ENCODE assay signal across 23 cellular contexts in the genomic region with DNA sequence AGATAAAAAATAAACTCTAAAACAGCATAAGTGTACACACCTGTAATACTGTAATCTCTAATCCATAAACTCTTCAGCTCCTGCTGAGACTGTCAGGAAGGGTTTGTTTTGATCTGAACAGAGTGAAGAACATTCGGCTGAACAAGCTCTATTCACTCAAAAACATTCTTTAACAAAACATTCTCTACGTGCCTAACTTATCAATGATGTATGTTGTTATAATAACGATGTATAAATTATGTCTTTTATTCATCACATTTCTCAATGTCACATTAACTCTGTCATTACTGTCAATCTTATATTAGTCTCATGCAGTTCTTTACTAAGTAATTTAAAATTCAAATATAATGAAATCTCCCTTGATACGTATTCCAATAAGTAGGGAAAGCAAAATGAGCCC.
A peak's percentile ranks its signal among the peaks of the same experiment; 100 is the strongest.
DNase-seq lines count a peak whose midpoint lies in the region; FAIRE-seq and TF ChIP-seq lines count a peak whose summit lies in the region.
"Had no signal": no experiment of that assay in that cellular context is flagged by ENCODE, and none has a peak within 500 bp of the region (broad histone marks: within the 10 kb centered on the region; RNA-seq: fewer than 3 reads in every experiment).

No MANE protein-coding gene starts in this region.

- no peaks in the 10 kb centered on the region for H3K36me3 ChIP-seq in WERI-Rb-1
- no peaks in the 10 kb centered on the region for H3K36me3 ChIP-seq in kidney (ENCODE audit: control insufficient read depth in 1 of 2, insufficient read depth in 2 of 2, low read length in 2 of 2)
- H3K36me3 ChIP-seq: BLaER1, HAP-1 had no signal

- H3K27ac ChIP-seq in WERI-Rb-1 (peak overlapping the region; percentile 1), kidney (ENCODE audit: low read depth in 2 of 2, low read length in 2 of 2) (no peak overlapping the region)
- H3K27ac ChIP-seq: 22Rv1, BLaER1, C4-2B had no signal

- H3K4me1 ChIP-seq in kidney (ENCODE audit: control insufficient read depth in 1 of 2, insufficient read depth in 1 of 2, low read depth in 1 of 2, low read length in 2 of 2) = no peaks in the 10 kb centered on the region
- H3K4me1 ChIP-seq: BLaER1, Caco-2, HAP-1 had no signal

- no peak overlapping the region for H3K27ac Mint-ChIP-seq in activated CD4-positive, alpha-beta T cell treated with anti-CD3 and anti-CD28 coated beads, Interleukin-2, amount 10 ng/mL, durations not matched to agents 24 days and 14 days
- H3K27ac Mint-ChIP-seq: B cell; CD4-positive, CD25-positive, alpha-beta regulatory T cell; CD8-positive, alpha-beta T cell; HFFc6 had no signal

- no peak overlapping the region for H3K4me3 Mint-ChIP-seq in activated CD4-positive, alpha-beta T cell treated with anti-CD3 and anti-CD28 coated beads, Interleukin-2, amount 10 ng/mL, durations not matched to agents 24 days and 14 days
- H3K4me3 Mint-ChIP-seq: B cell; CD4-positive, CD25-positive, alpha-beta regulatory T cell; CD8-positive, alpha-beta T cell; HFFc6 had no signal

- H3K36me3 Mint-ChIP-seq in activated CD4-positive, alpha-beta T cell treated with anti-CD3 and anti-CD28 coated beads, Interleukin-2, amount 10 ng/mL, durations not matched to agents 24 days and 14 days (ENCODE audit: low read depth) = no peaks in the 10 kb centered on the region
- H3K36me3 Mint-ChIP-seq: CD4-positive, CD25-positive, alpha-beta regulatory T cell; CD8-positive, alpha-beta T cell had no signal

- no peaks in the 10 kb centered on the region for H3K4me1 Mint-ChIP-seq in activated CD4-positive, alpha-beta T cell treated with anti-CD3 and anti-CD28 coated beads, Interleukin-2, amount 10 ng/mL, durations not matched to agents 24 days and 14 days
- H3K4me1 Mint-ChIP-seq: B cell; CD4-positive, CD25-positive, alpha-beta regulatory T cell had no signal

- H3K27me3 ChIP-seq in WERI-Rb-1 (ENCODE audit: insufficient read depth, low read depth, severe bottlenecking) = no peaks in the 10 kb centered on the region
- H3K27me3 ChIP-seq: BLaER1 had no signal

- TF ChIP-seq CTCF in WERI-Rb-1 (IDR thresholded peaks at IDR 0.05; ENCODE audit: low read depth, low read length) (no peak), kidney (IDR thresholded peaks at IDR 0.05; ENCODE audit: borderline replicate concordance, extremely low read depth, insufficient read depth) (no peak)

- H3K9me3 ChIP-seq in WERI-Rb-1 (ENCODE audit: severe bottlenecking) (no peaks in the 10 kb centered on the region), kidney (ENCODE audit: control insufficient read depth in 1 of 2, low read length in 2 of 2) (no peaks in the 10 kb centered on the region)
- H3K9me3 ChIP-seq: BLaER1, Caco-2, HAP-1 had no signal

- intact Hi-C loops in kidney (cut with DNase I) = no loop called here
- intact Hi-C loops in activated CD4-positive, alpha-beta T cell treated with anti-CD3 and anti-CD28 coated beads, Interleukin-2, amount 10 ng/mL, durations not matched to agents 24 days and 14 days (cut with micrococcal nuclease) = no loop called here

- H3K9ac ChIP-seq in kidney (ENCODE audit: low read length in 2 of 2) = no peak overlapping the region
- H3K9ac ChIP-seq: BLaER1 had no signal

- peak; percentile 8 for FAIRE-seq in kidney (lab: Jason Lieb, UNC)
- FAIRE-seq: A204.1, GM12878, H54 had no signal

- H3K9me3 Mint-ChIP-seq in activated CD4-positive, alpha-beta T cell treated with anti-CD3 and anti-CD28 coated beads, Interleukin-2, amount 10 ng/mL, durations not matched to agents 24 days and 14 days = no peaks in the 10 kb centered on the region

- H3K4me3 ChIP-seq in WERI-Rb-1 (ENCODE audit: low read depth, low read length) (no peak overlapping the region), kidney (ENCODE audit: low read length in 2 of 2) (no peak overlapping the region)
- H3K4me3 ChIP-seq: BLaER1, GM12878, HAP-1 had no signal

- H3K27me3 Mint-ChIP-seq in activated CD4-positive, alpha-beta T cell treated with anti-CD3 and anti-CD28 coated beads, Interleukin-2, amount 10 ng/mL, durations not matched to agents 24 days and 14 days = no peaks in the 10 kb centered on the region
- H3K27me3 Mint-ChIP-seq: B cell; CD4-positive, CD25-positive, alpha-beta regulatory T cell had no signal

- DNase-seq in NCI-H82 (lab: John Stamatoyannopoulos, UW) (peak; percentile 2), NCI-H82 treated with DMSO at 0.1 percent for 48 hours (lab: John Stamatoyannopoulos, UW; ENCODE audit: unreplicated experiment) (no peak), WERI-Rb-1 (no peak), kidney (no peak), islet precursor cell (no peak)
- no peak for DNase-seq in activated CD4-positive, alpha-beta T cell treated with anti-CD3 and anti-CD28 coated beads, Interleukin-2, amount 10 ng/mL, durations not matched to agents 24 days and 14 days
- DNase-seq: Caco-2; CD4-positive, CD25-positive, alpha-beta regulatory T cell; CD8-positive, alpha-beta T cell; DMS 273 treated with DMSO at 0.1 percent for 48 hours; DMS79; EL; GDM1; GOT3; HFFc6 had no signal
